1 cellular context compared by ENCODE assay signal in the genomic region with DNA sequence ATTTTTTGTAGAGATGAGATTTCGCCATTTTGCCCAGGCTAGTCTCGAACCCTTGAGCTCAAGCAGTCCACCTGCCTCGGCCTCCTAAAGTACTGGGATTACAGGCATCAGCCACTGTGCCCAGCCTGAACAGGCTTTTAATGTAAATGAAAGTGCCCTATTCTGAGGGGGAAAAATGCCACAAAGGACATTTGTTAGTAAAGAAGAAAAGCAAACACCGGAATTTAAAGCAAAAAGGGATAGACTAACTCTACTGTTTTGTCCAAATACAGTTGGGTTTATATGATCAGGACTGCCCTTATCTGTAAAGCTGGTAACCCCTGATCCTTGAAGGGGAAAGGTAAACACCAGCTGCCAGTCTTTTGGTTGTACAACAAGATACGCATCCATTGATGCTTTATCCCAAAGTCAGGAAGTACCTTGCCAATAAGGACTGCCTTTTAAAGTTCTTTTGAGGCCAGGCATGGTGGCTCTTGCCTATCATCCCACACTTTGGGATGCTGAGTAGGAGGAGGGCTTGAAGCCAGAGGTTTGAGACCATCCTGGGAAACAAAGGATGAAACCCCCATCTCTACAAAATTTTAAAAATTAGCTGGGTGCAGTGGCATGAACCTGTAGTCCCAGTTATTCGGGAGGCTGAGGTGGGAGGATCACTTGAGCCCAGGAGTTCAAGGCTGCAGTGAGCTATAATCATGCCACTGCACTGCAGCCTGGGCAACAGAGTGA.
TF ChIP-seq lines count a peak whose summit lies in the region.

No MANE protein-coding gene starts in this region.

TF ChIP-seq in HepG2, 621 proteins besides CTCF, POLR2A, EP300 and RAD21 (continued from another document and continues in another):
- TF ChIP-seq, protein P1, sequence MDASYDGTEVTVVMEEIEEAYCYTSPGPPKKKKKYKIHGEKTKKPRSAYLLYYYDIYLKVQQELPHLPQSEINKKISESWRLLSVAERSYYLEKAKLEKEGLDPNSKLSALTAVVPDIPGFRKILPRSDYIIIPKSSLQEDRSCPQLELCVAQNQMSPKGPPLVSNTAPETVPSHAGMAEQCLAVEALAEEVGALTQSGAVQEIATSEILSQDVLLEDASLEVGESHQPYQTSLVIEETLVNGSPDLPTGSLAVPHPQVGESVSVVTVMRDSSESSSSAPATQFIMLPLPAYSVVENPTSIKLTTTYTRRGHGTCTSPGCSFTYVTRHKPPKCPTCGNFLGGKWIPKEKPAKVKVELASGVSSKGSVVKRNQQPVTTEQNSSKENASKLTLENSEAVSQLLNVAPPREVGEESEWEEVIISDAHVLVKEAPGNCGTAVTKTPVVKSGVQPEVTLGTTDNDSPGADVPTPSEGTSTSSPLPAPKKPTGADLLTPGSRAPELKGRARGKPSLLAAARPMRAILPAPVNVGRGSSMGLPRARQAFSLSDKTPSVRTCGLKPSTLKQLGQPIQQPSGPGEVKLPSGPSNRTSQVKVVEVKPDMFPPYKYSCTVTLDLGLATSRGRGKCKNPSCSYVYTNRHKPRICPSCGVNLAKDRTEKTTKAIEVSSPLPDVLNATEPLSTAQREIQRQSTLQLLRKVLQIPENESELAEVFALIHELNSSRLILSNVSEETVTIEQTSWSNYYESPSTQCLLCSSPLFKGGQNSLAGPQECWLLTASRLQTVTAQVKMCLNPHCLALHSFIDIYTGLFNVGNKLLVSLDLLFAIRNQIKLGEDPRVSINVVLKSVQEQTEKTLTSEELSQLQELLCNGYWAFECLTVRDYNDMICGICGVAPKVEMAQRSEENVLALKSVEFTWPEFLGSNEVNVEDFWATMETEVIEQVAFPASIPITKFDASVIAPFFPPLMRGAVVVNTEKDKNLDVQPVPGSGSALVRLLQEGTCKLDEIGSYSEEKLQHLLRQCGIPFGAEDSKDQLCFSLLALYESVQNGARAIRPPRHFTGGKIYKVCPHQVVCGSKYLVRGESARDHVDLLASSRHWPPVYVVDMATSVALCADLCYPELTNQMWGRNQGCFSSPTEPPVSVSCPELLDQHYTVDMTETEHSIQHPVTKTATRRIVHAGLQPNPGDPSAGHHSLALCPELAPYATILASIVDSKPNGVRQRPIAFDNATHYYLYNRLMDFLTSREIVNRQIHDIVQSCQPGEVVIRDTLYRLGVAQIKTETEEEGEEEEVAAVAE (CRISPR knock-in tag; IDR thresholded peaks at IDR 0.05; ENCODE audit: borderline replicate concordance): peak; percentile 78; the same call in 1 of the 2 replicates
- TF ChIP-seq, protein P2, sequence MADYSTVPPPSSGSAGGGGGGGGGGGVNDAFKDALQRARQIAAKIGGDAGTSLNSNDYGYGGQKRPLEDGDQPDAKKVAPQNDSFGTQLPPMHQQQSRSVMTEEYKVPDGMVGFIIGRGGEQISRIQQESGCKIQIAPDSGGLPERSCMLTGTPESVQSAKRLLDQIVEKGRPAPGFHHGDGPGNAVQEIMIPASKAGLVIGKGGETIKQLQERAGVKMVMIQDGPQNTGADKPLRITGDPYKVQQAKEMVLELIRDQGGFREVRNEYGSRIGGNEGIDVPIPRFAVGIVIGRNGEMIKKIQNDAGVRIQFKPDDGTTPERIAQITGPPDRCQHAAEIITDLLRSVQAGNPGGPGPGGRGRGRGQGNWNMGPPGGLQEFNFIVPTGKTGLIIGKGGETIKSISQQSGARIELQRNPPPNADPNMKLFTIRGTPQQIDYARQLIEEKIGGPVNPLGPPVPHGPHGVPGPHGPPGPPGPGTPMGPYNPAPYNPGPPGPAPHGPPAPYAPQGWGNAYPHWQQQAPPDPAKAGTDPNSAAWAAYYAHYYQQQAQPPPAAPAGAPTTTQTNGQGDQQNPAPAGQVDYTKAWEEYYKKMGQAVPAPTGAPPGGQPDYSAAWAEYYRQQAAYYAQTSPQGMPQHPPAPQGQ (CRISPR knock-in tag; IDR thresholded peaks at IDR 0.05; ENCODE audit: borderline replicate concordance): no peak
- TF ChIP-seq ZNF101 (CRISPR knock-in tag; IDR thresholded peaks at IDR 0.05; ENCODE audit: borderline replicate concordance, low read depth) (no peak), ZNF34 (CRISPR knock-in tag; IDR thresholded peaks at IDR 0.05; ENCODE audit: borderline replicate concordance) (no peak), ZNF143 (CRISPR knock-in tag; IDR thresholded peaks at IDR 0.05) (0 out of 2 replicates have a peak, but pooled peaks have one; percentile 41), ZNF383 (CRISPR knock-in tag; IDR thresholded peaks at IDR 0.05; ENCODE audit: borderline replicate concordance) (no peak), SIN3B (IDR thresholded peaks at IDR 0.05; ENCODE audit: low read length) (no peak), AGO2 (optimal IDR thresholded peaks at IDR 0.05; ENCODE audit: low read depth, low read length) (no peak), FOXM1 (CRISPR knock-in tag; IDR thresholded peaks at IDR 0.05) (no peak), SRY (CRISPR knock-in tag; IDR thresholded peaks at IDR 0.05) (no peak), HCFC1 (IDR thresholded peaks at IDR 0.05; ENCODE audit: low read depth, low read length) (no peak), SIX1 (CRISPR knock-in tag; IDR thresholded peaks at IDR 0.05; ENCODE audit: borderline replicate concordance) (peak; percentile 91; the same call in 1 of the 2 replicates), ZNF432 (CRISPR knock-in tag; IDR thresholded peaks at IDR 0.05; ENCODE audit: borderline replicate concordance) (no peak), ZNF652 (CRISPR knock-in tag; IDR thresholded peaks at IDR 0.05; ENCODE audit: borderline replicate concordance, low read depth) (0 out of 2 replicates have a peak, but pooled peaks have one; percentile 8), ZNF138 (CRISPR knock-in tag; IDR thresholded peaks at IDR 0.05; ENCODE audit: low read depth) (no peak), ZNF496 (CRISPR knock-in tag; IDR thresholded peaks at IDR 0.05; ENCODE audit: insufficient replicate concordance) (no peak), CC2D1A (CRISPR knock-in tag; IDR thresholded peaks at IDR 0.05) (peak; percentile 65; the same call in 1 of the 2 replicates), BRCA1 (CRISPR knock-in tag; IDR thresholded peaks at IDR 0.05) (peak; percentile 76; the same call in 1 of the 2 replicates), DR1 (CRISPR knock-in tag; IDR thresholded peaks at IDR 0.05) (no peak), ZNF331 (CRISPR knock-in tag; IDR thresholded peaks at IDR 0.05) (peak; percentile 79), ZNF274 (CRISPR knock-in tag; IDR thresholded peaks at IDR 0.05) (no peak), TSC22D2 (CRISPR knock-in tag; IDR thresholded peaks at IDR 0.05; ENCODE audit: borderline replicate concordance) (no peak), NFE2 (CRISPR knock-in tag; IDR thresholded peaks at IDR 0.05) (no peak), RNF2 (conservative IDR thresholded peaks at IDR 0.05; ENCODE audit: low read depth) (no peak)
- TF ChIP-seq, protein P3, sequence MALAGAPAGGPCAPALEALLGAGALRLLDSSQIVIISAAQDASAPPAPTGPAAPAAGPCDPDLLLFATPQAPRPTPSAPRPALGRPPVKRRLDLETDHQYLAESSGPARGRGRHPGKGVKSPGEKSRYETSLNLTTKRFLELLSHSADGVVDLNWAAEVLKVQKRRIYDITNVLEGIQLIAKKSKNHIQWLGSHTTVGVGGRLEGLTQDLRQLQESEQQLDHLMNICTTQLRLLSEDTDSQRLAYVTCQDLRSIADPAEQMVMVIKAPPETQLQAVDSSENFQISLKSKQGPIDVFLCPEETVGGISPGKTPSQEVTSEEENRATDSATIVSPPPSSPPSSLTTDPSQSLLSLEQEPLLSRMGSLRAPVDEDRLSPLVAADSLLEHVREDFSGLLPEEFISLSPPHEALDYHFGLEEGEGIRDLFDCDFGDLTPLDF (CRISPR knock-in tag; IDR thresholded peaks at IDR 0.05): no peak
- TF ChIP-seq, protein P4, sequence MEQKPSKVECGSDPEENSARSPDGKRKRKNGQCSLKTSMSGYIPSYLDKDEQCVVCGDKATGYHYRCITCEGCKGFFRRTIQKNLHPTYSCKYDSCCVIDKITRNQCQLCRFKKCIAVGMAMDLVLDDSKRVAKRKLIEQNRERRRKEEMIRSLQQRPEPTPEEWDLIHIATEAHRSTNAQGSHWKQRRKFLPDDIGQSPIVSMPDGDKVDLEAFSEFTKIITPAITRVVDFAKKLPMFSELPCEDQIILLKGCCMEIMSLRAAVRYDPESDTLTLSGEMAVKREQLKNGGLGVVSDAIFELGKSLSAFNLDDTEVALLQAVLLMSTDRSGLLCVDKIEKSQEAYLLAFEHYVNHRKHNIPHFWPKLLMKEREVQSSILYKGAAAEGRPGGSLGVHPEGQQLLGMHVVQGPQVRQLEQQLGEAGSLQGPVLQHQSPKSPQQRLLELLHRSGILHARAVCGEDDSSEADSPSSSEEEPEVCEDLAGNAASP (CRISPR knock-in tag; IDR thresholded peaks at IDR 0.05; ENCODE audit: borderline replicate concordance): peak; percentile 100
- TF ChIP-seq, protein P5, sequence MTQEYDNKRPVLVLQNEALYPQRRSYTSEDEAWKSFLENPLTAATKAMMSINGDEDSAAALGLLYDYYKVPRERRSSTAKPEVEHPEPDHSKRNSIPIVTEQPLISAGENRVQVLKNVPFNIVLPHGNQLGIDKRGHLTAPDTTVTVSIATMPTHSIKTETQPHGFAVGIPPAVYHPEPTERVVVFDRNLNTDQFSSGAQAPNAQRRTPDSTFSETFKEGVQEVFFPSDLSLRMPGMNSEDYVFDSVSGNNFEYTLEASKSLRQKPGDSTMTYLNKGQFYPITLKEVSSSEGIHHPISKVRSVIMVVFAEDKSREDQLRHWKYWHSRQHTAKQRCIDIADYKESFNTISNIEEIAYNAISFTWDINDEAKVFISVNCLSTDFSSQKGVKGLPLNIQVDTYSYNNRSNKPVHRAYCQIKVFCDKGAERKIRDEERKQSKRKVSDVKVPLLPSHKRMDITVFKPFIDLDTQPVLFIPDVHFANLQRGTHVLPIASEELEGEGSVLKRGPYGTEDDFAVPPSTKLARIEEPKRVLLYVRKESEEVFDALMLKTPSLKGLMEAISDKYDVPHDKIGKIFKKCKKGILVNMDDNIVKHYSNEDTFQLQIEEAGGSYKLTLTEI (CRISPR knock-in tag; conservative IDR thresholded peaks at IDR 0.05): no peak
- TF ChIP-seq, protein P6, sequence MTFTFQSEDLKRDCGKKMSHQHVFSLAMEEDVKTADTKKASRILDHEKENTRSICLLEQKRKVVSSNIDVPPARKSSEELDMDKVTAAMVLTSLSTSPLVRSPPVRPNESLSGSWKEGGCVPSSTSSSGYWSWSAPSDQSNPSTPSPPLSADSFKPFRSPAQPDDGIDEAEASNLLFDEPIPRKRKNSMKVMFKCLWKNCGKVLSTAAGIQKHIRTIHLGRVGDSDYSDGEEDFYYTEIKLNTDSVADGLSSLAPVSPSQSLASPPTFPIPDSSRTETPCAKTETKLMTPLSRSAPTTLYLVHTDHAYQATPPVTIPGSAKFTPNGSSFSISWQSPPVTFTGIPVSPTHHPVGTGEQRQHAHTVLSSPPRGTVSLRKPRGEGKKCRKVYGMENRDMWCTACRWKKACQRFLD (CRISPR knock-in tag; IDR thresholded peaks at IDR 0.05; ENCODE audit: borderline replicate concordance): no peak; the same call in 1 of the 2 replicates
- TF ChIP-seq, protein P7, sequence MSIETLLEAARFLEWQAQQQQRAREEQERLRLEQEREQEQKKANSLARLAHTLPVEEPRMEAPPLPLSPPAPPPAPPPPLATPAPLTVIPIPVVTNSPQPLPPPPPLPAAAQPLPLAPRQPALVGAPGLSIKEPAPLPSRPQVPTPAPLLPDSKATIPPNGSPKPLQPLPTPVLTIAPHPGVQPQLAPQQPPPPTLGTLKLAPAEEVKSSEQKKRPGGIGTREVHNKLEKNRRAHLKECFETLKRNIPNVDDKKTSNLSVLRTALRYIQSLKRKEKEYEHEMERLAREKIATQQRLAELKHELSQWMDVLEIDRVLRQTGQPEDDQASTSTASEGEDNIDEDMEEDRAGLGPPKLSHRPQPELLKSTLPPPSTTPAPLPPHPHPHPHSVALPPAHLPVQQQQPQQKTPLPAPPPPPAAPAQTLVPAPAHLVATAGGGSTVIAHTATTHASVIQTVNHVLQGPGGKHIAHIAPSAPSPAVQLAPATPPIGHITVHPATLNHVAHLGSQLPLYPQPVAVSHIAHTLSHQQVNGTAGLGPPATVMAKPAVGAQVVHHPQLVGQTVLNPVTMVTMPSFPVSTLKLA (IDR thresholded peaks at IDR 0.05): no peak
- TF ChIP-seq, protein P8, sequence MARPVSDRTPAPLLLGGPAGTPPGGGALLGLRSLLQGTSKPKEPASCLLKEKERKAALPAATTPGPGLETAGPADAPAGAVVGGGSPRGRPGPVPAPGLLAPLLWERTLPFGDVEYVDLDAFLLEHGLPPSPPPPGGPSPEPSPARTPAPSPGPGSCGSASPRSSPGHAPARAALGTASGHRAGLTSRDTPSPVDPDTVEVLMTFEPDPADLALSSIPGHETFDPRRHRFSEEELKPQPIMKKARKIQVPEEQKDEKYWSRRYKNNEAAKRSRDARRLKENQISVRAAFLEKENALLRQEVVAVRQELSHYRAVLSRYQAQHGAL (CRISPR knock-in tag; IDR thresholded peaks at IDR 0.05; ENCODE audit: not compliant biosample characterization): no peak
- TF ChIP-seq, protein P9, sequence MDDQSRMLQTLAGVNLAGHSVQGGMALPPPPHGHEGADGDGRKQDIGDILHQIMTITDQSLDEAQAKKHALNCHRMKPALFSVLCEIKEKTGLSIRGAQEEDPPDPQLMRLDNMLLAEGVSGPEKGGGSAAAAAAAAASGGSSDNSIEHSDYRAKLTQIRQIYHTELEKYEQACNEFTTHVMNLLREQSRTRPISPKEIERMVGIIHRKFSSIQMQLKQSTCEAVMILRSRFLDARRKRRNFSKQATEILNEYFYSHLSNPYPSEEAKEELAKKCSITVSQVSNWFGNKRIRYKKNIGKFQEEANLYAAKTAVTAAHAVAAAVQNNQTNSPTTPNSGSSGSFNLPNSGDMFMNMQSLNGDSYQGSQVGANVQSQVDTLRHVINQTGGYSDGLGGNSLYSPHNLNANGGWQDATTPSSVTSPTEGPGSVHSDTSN (CRISPR knock-in tag; IDR thresholded peaks at IDR 0.05; ENCODE audit: borderline replicate concordance): no peak
- TF ChIP-seq, protein P10, sequence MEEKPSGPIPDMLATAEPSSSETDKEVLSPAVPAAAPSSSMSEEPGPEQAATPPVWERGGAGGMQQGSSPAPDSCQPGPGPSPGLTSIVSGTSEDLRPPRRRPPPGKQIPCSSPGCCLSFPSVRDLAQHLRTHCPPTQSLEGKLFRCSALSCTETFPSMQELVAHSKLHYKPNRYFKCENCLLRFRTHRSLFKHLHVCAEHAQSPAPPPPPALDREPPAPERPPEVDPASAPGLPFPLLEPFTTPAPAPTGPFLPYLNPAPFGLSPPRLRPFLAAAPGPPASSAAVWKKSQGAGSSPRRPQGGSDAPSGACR (CRISPR knock-in tag; IDR thresholded peaks at IDR 0.05): no peak; the same call in 1 of the 2 replicates
- TF ChIP-seq, protein P11, sequence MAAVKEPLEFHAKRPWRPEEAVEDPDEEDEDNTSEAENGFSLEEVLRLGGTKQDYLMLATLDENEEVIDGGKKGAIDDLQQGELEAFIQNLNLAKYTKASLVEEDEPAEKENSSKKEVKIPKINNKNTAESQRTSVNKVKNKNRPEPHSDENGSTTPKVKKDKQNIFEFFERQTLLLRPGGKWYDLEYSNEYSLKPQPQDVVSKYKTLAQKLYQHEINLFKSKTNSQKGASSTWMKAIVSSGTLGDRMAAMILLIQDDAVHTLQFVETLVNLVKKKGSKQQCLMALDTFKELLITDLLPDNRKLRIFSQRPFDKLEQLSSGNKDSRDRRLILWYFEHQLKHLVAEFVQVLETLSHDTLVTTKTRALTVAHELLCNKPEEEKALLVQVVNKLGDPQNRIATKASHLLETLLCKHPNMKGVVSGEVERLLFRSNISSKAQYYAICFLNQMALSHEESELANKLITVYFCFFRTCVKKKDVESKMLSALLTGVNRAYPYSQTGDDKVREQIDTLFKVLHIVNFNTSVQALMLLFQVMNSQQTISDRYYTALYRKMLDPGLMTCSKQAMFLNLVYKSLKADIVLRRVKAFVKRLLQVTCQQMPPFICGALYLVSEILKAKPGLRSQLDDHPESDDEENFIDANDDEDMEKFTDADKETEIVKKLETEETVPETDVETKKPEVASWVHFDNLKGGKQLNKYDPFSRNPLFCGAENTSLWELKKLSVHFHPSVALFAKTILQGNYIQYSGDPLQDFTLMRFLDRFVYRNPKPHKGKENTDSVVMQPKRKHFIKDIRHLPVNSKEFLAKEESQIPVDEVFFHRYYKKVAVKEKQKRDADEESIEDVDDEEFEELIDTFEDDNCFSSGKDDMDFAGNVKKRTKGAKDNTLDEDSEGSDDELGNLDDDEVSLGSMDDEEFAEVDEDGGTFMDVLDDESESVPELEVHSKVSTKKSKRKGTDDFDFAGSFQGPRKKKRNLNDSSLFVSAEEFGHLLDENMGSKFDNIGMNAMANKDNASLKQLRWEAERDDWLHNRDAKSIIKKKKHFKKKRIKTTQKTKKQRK (IDR thresholded peaks at IDR 0.05; ENCODE audit: low read length): no peak
